10 cellular contexts compared by ENCODE assay signal in genomic region chr2:65710779-65711295, GRCh38.
DNase-seq lines count a peak whose midpoint lies in the region; ATAC-seq and TF ChIP-seq lines count a peak whose summit lies in the region.
"Had no signal": no experiment of that assay in that cellular context is flagged by ENCODE, and none has a peak within 500 bp of the region (broad histone marks: within the 10 kb centered on the region; RNA-seq: fewer than 3 reads in every experiment).

No MANE protein-coding gene starts in this region.

- no peaks in the 10 kb centered on the region for H3K36me3 ChIP-seq in upper lobe of right lung

- DNase-seq in Right ventricle myocardium superior (no peak), left cardiac atrium (no peak), M059J (ENCODE audit: low read depth) (peak; percentile 63), chondrocyte (ENCODE audit: low spot score) (no peak), upper lobe of right lung (no peak)
- DNase-seq: CD4-positive, CD25-positive, alpha-beta regulatory T cell had no signal

- H3K4me3 ChIP-seq in upper lobe of right lung: no peak overlapping the region

- H3K4me3 Mint-ChIP-seq in chondrocyte (ENCODE audit: unreplicated experiment): no peak overlapping the region
- H3K4me3 Mint-ChIP-seq: activated naive CD8-positive, alpha-beta T cell; CD4-positive, CD25-positive, alpha-beta regulatory T cell had no signal

- peak; percentile 39 for TF ChIP-seq CTCF in chondrocyte (IDR thresholded peaks at IDR 0.05)
- peak; percentile 15 for TF ChIP-seq CTCF in upper lobe of right lung (IDR thresholded peaks at IDR 0.05)

- peaks cover 15% of the 10 kb centered on the region for H3K27me3 Mint-ChIP-seq in chondrocyte (ENCODE audit: low read depth)

- intact Hi-C loops in Right ventricle myocardium superior (cut with DNase I): no loop called here
- intact Hi-C loops in left cardiac atrium (cut with DNase I): no loop called here
- intact Hi-C loops in upper lobe of right lung (cut with DNase I): no loop called here

- no peaks in the 10 kb centered on the region for H3K27me3 ChIP-seq in upper lobe of right lung

- H3K36me3 Mint-ChIP-seq in chondrocyte (ENCODE audit: low read depth): no peaks in the 10 kb centered on the region
- H3K36me3 Mint-ChIP-seq: activated naive CD8-positive, alpha-beta T cell; CD4-positive, CD25-positive, alpha-beta regulatory T cell had no signal

- peak; percentile 25 for ATAC-seq in Right ventricle myocardium superior (ENCODE audit: poor library complexity)
- no peak for ATAC-seq in left cardiac atrium
- peak; percentile 76 for ATAC-seq in upper lobe of right lung
- no peak for ATAC-seq in GM18498 (IDR thresholded peaks at IDR 0.05; ENCODE audit: unreplicated experiment)
- no peak for ATAC-seq in HG03457 (IDR thresholded peaks at IDR 0.05; ENCODE audit: unreplicated experiment)
- ATAC-seq in GM18873 (IDR thresholded peaks at IDR 0.05; ENCODE audit: low FRiP score, unreplicated experiment): no peak

- H3K9me3 Mint-ChIP-seq in chondrocyte (ENCODE audit: low read depth): peaks cover 7% of the 10 kb centered on the region

- no peak overlapping the region for H3K27ac ChIP-seq in upper lobe of right lung

- H3K9me3 ChIP-seq in upper lobe of right lung: no peaks in the 10 kb centered on the region

- H3K4me1 ChIP-seq in upper lobe of right lung: no peaks in the 10 kb centered on the region

- H3K4me1 Mint-ChIP-seq in chondrocyte (ENCODE audit: low read depth): peaks cover 17% of the 10 kb centered on the region
- H3K4me1 Mint-ChIP-seq: CD4-positive, CD25-positive, alpha-beta regulatory T cell had no signal

- H3K27ac Mint-ChIP-seq in chondrocyte (ENCODE audit: unreplicated experiment): no peak overlapping the region
- H3K27ac Mint-ChIP-seq: activated naive CD8-positive, alpha-beta T cell; CD4-positive, CD25-positive, alpha-beta regulatory T cell had no signal

Comparison
In these comparisons a context has a peak if more than half of its experiments do, and no peak if none do; other contexts are left out.
1. ATAC-seq: peak in Right ventricle myocardium superior (single experiment) and upper lobe of right lung (single experiment); none in left cardiac atrium (0 of 2), GM18498 (single experiment), HG03457 (single experiment) and GM18873 (single experiment).